Comparison of ENCODE assay signal across 1 cellular context in the genomic region with DNA sequence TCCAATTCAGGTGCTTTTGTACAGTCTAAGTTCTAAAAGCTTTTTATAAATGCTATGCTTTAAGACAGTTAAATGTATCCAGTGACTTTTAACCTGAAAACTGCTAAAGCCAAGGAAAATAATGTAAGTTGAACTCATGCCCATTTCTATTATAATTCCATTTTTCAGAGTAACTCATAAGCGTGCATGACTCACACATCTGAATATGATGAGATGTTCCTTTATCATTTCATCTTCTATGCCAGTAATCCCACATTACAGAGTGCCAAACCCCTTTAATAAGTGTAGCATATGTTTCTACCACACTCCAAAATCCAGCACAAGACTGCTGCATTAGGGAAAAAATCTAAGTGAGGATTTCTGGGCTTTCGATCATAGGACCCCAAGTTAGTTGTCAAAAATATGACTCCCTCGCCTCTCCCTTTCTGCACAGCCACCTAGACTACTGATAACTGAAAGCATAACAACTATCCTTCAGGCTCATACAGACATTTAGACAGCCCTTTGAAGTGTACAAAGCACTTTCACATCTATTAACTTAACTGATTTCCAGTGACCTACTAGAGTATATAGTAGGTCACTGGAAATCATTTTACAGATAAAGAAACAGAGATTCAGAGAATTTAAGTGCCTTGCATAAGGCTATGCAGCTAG.
TF ChIP-seq lines count a peak whose summit lies in the region.

No MANE protein-coding gene starts in this region.

TF ChIP-seq in K562, 482 proteins besides CTCF, POLR2A, EP300 and RAD21 (continued from another document and continues in another):
- TF ChIP-seq EHMT2 (IDR thresholded peaks at IDR 0.05) (no peak), HMG20B (CRISPR knock-in tag; IDR thresholded peaks at IDR 0.05) (no peak), SMARCA4 (IDR thresholded peaks at IDR 0.05) (0 out of 2 replicates have a peak, but pooled peaks have one; percentile 29), ZNF507 (tag; conservative IDR thresholded peaks at IDR 0.05) (no peak), NEUROD1 (IDR thresholded peaks at IDR 0.05; ENCODE audit: borderline replicate concordance, low read depth, low read length, partially characterized antibody) (no peak), RBM14 (IDR thresholded peaks at IDR 0.05; ENCODE audit: borderline replicate concordance, insufficient read depth, low read depth, low read length) (no peak), CBX8 (IDR thresholded peaks at IDR 0.05; ENCODE audit: borderline replicate concordance, extremely low read depth, low read depth, low read length, poor library complexity, severe bottlenecking) (no peak), CC2D1A (IDR thresholded peaks at IDR 0.05) (no peak), JUND (IDR thresholded peaks at IDR 0.05; ENCODE audit: borderline replicate concordance, low read depth, low read length) (peak; percentile 50; the same call in 1 of the 2 replicates), JUND (tag; IDR thresholded peaks at IDR 0.05; ENCODE audit: borderline replicate concordance, low read depth, low read length) (peak; percentile 64; the same call in 1 of the 3 replicates), HINFP (tag; conservative IDR thresholded peaks at IDR 0.05; ENCODE audit: low read depth) (no peak), SAP30 (IDR thresholded peaks at IDR 0.05; ENCODE audit: borderline replicate concordance, insufficient read depth, low read depth, low read length, poor library complexity, severe bottlenecking) (no peak), TBP (optimal IDR thresholded peaks at IDR 0.05; ENCODE audit: low read depth, low read length) (no peak), ZFP36 (IDR thresholded peaks at IDR 0.05; ENCODE audit: low read depth, low read length, partially characterized antibody) (no peak), HLTF (IDR thresholded peaks at IDR 0.05) (no peak), HCFC1 (IDR thresholded peaks at IDR 0.05; ENCODE audit: low read depth, low read length) (no peak), DDX20 (tag; IDR thresholded peaks at IDR 0.05; ENCODE audit: low read depth) (no peak), YY1 (IDR thresholded peaks at IDR 0.05; ENCODE audit: borderline replicate concordance in 1 of 3, control insufficient read depth in 1 of 3, extremely low read depth in 1 of 3, insufficient read depth in 3 of 3, insufficient read length in 1 of 3, insufficient replicate concordance in 2 of 3, low read depth in 1 of 3, low read length in 2 of 3) (no peak), XRCC5 (IDR thresholded peaks at IDR 0.05; ENCODE audit: low read depth, low read length) (no peak), ZNF766 (CRISPR knock-in tag; conservative IDR thresholded peaks at IDR 0.05) (no peak), SMARCE1 (IDR thresholded peaks at IDR 0.05) (peak; percentile 39; the same call in 1 of the 2 replicates)
- TF ChIP-seq, protein P1, sequence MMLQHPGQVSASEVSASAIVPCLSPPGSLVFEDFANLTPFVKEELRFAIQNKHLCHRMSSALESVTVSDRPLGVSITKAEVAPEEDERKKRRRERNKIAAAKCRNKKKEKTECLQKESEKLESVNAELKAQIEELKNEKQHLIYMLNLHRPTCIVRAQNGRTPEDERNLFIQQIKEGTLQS (IDR thresholded peaks at IDR 0.05) = peak; percentile 70
- TF ChIP-seq, protein P1 (CRISPR knock-in tag; conservative IDR thresholded peaks at IDR 0.05) = no peak
- TF ChIP-seq, protein P2, sequence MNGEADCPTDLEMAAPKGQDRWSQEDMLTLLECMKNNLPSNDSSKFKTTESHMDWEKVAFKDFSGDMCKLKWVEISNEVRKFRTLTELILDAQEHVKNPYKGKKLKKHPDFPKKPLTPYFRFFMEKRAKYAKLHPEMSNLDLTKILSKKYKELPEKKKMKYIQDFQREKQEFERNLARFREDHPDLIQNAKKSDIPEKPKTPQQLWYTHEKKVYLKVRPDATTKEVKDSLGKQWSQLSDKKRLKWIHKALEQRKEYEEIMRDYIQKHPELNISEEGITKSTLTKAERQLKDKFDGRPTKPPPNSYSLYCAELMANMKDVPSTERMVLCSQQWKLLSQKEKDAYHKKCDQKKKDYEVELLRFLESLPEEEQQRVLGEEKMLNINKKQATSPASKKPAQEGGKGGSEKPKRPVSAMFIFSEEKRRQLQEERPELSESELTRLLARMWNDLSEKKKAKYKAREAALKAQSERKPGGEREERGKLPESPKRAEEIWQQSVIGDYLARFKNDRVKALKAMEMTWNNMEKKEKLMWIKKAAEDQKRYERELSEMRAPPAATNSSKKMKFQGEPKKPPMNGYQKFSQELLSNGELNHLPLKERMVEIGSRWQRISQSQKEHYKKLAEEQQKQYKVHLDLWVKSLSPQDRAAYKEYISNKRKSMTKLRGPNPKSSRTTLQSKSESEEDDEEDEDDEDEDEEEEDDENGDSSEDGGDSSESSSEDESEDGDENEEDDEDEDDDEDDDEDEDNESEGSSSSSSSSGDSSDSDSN (IDR thresholded peaks at IDR 0.05; ENCODE audit: borderline replicate concordance in 1 of 2, low read depth in 2 of 2, low read length in 2 of 2) = no peak
- TF ChIP-seq, protein P3, sequence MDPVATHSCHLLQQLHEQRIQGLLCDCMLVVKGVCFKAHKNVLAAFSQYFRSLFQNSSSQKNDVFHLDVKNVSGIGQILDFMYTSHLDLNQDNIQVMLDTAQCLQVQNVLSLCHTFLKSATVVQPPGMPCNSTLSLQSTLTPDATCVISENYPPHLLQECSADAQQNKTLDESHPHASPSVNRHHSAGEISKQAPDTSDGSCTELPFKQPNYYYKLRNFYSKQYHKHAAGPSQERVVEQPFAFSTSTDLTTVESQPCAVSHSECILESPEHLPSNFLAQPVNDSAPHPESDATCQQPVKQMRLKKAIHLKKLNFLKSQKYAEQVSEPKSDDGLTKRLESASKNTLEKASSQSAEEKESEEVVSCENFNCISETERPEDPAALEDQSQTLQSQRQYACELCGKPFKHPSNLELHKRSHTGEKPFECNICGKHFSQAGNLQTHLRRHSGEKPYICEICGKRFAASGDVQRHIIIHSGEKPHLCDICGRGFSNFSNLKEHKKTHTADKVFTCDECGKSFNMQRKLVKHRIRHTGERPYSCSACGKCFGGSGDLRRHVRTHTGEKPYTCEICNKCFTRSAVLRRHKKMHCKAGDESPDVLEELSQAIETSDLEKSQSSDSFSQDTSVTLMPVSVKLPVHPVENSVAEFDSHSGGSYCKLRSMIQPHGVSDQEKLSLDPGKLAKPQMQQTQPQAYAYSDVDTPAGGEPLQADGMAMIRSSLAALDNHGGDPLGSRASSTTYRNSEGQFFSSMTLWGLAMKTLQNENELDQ (CRISPR knock-in tag; IDR thresholded peaks at IDR 0.05; ENCODE audit: borderline replicate concordance) = no peak
- TF ChIP-seq, protein P4, sequence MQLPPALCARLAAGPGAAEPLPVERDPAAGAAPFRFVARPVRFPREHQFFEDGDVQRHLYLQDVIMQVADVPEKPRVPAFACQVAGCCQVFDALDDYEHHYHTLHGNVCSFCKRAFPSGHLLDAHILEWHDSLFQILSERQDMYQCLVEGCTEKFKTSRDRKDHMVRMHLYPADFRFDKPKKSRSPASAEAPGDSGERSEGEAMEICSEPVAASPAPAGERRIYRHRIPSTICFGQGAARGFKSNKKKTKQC (CRISPR knock-in tag; IDR thresholded peaks at IDR 0.05) = no peak
- TF ChIP-seq, protein P5, sequence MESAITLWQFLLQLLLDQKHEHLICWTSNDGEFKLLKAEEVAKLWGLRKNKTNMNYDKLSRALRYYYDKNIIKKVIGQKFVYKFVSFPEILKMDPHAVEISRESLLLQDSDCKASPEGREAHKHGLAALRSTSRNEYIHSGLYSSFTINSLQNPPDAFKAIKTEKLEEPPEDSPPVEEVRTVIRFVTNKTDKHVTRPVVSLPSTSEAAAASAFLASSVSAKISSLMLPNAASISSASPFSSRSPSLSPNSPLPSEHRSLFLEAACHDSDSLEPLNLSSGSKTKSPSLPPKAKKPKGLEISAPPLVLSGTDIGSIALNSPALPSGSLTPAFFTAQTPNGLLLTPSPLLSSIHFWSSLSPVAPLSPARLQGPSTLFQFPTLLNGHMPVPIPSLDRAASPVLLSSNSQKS (CRISPR knock-in tag; IDR thresholded peaks at IDR 0.05) = no peak
- TF ChIP-seq, protein P6, sequence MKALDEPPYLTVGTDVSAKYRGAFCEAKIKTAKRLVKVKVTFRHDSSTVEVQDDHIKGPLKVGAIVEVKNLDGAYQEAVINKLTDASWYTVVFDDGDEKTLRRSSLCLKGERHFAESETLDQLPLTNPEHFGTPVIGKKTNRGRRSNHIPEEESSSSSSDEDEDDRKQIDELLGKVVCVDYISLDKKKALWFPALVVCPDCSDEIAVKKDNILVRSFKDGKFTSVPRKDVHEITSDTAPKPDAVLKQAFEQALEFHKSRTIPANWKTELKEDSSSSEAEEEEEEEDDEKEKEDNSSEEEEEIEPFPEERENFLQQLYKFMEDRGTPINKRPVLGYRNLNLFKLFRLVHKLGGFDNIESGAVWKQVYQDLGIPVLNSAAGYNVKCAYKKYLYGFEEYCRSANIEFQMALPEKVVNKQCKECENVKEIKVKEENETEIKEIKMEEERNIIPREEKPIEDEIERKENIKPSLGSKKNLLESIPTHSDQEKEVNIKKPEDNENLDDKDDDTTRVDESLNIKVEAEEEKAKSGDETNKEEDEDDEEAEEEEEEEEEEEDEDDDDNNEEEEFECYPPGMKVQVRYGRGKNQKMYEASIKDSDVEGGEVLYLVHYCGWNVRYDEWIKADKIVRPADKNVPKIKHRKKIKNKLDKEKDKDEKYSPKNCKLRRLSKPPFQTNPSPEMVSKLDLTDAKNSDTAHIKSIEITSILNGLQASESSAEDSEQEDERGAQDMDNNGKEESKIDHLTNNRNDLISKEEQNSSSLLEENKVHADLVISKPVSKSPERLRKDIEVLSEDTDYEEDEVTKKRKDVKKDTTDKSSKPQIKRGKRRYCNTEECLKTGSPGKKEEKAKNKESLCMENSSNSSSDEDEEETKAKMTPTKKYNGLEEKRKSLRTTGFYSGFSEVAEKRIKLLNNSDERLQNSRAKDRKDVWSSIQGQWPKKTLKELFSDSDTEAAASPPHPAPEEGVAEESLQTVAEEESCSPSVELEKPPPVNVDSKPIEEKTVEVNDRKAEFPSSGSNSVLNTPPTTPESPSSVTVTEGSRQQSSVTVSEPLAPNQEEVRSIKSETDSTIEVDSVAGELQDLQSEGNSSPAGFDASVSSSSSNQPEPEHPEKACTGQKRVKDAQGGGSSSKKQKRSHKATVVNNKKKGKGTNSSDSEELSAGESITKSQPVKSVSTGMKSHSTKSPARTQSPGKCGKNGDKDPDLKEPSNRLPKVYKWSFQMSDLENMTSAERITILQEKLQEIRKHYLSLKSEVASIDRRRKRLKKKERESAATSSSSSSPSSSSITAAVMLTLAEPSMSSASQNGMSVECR (CRISPR knock-in tag; IDR thresholded peaks at IDR 0.05) = no peak
- TF ChIP-seq, protein P7, sequence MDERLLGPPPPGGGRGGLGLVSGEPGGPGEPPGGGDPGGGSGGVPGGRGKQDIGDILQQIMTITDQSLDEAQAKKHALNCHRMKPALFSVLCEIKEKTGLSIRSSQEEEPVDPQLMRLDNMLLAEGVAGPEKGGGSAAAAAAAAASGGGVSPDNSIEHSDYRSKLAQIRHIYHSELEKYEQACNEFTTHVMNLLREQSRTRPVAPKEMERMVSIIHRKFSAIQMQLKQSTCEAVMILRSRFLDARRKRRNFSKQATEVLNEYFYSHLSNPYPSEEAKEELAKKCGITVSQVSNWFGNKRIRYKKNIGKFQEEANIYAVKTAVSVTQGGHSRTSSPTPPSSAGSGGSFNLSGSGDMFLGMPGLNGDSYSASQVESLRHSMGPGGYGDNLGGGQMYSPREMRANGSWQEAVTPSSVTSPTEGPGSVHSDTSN (CRISPR knock-in tag; IDR thresholded peaks at IDR 0.05; ENCODE audit: low read depth) = no peak
- TF ChIP-seq, protein P7 (tag; conservative IDR thresholded peaks at IDR 0.05; ENCODE audit: low read depth) = peak; percentile 37; the same call in 1 of the 2 replicates
- TF ChIP-seq, protein P8, sequence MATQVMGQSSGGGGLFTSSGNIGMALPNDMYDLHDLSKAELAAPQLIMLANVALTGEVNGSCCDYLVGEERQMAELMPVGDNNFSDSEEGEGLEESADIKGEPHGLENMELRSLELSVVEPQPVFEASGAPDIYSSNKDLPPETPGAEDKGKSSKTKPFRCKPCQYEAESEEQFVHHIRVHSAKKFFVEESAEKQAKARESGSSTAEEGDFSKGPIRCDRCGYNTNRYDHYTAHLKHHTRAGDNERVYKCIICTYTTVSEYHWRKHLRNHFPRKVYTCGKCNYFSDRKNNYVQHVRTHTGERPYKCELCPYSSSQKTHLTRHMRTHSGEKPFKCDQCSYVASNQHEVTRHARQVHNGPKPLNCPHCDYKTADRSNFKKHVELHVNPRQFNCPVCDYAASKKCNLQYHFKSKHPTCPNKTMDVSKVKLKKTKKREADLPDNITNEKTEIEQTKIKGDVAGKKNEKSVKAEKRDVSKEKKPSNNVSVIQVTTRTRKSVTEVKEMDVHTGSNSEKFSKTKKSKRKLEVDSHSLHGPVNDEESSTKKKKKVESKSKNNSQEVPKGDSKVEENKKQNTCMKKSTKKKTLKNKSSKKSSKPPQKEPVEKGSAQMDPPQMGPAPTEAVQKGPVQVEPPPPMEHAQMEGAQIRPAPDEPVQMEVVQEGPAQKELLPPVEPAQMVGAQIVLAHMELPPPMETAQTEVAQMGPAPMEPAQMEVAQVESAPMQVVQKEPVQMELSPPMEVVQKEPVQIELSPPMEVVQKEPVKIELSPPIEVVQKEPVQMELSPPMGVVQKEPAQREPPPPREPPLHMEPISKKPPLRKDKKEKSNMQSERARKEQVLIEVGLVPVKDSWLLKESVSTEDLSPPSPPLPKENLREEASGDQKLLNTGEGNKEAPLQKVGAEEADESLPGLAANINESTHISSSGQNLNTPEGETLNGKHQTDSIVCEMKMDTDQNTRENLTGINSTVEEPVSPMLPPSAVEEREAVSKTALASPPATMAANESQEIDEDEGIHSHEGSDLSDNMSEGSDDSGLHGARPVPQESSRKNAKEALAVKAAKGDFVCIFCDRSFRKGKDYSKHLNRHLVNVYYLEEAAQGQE (CRISPR knock-in tag; IDR thresholded peaks at IDR 0.05; ENCODE audit: low read depth) = no peak
